ENCODE assay signal across 8 cellular contexts in genomic region chr20:25390538-25391528, GRCh38. TPM values are rescaled to one million over a fixed set of nuclear protein-coding genes. Genes with fewer than 3 reads are reported as not detected.
DNase-seq lines count a peak whose midpoint lies in the region; ATAC-seq and TF ChIP-seq lines count a peak whose summit lies in the region.

ABHD12 (minus strand) TSS chr20:25390835; CDS start chr20:25390703, 132 bp downstream.

- H3K4me3 ChIP-seq in AG04450 (ENCODE audit: low read depth, low read length) (peak within 1 kb of the TSS; percentile 81), iPS-18c (ENCODE audit: insufficient read depth, low read depth, low read length) (peak within 1 kb of the TSS; percentile 89), skeletal muscle tissue (ENCODE audit: low read length in 3 of 3) (peak within 1 kb of the TSS; percentile 80 to 85 (median 83))

- TF ChIP-seq CTCF in AG04450 (IDR thresholded peaks at IDR 0.05; ENCODE audit: low read depth, low read length) (no peak), VCaP (conservative IDR thresholded peaks at IDR 0.05) (no peak; the same call in 1 of the 2 replicates)

- H3K9me3 ChIP-seq in AG04450 (ENCODE audit: control insufficient read depth, insufficient read depth, low read length) (no peaks in the 10 kb centered on the region; the same call in 1 of the 2 replicates), iPS-18c (ENCODE audit: control insufficient read depth, insufficient read depth, low read length) (no peaks in the 10 kb centered on the region), skeletal muscle tissue (ENCODE audit: control insufficient read depth in 3 of 3, low read length in 3 of 3) (no peaks in the 10 kb centered on the region)

- in situ Hi-C loops in T47D (cut with HindIII; ENCODE audit: low pct_unique_long_range_greater_than_20kb, low sequenced_read_pairs): no loop called here

- POLR2A ChIA-PET in AG04450 (lab: Yijun Ruan, JAX): interaction anchor here (0.6 to 1.0 kb wide), 5 partner anchors 17 to 254 kb away, joined by 3 to 9 read pairs (median 4); partner anchors contain the start of gene GINS1

- ATAC-seq in GM18907 (IDR thresholded peaks at IDR 0.05; ENCODE audit: unreplicated experiment) (peak; percentile 93), HG03139 (IDR thresholded peaks at IDR 0.05; ENCODE audit: unreplicated experiment) (peak; percentile 87)

- DNase-seq in AG04450 (ENCODE audit: low read depth, low spot score) (peak; percentile 91), NCI-H2196 treated with DMSO at 0.1 percent for 48 hours (lab: John Stamatoyannopoulos, UW; ENCODE audit: unreplicated experiment) (peak; percentile 93), T47D (ENCODE audit: low read depth in 1 of 2, low spot score in 1 of 2) (peak; percentile 91 to 98)

- H3K27me3 ChIP-seq in AG04450 (ENCODE audit: control insufficient read depth, insufficient read depth, low read length) (no peaks in the 10 kb centered on the region), skeletal muscle tissue (ENCODE audit: control insufficient read depth in 3 of 3, insufficient read depth in 3 of 3, low read length in 3 of 3) (no peaks in the 10 kb centered on the region)

- peak within 1 kb of the TSS; percentile 74 to 86 (median 77) for H3K9ac ChIP-seq in skeletal muscle tissue (ENCODE audit: low read depth in 1 of 3, low read length in 3 of 3)

- H3K36me3 ChIP-seq in skeletal muscle tissue (ENCODE audit: control insufficient read depth in 3 of 3, insufficient read depth in 3 of 3, low read length in 3 of 3): no peaks in the 10 kb centered on the region

- peaks cover 0 to 8% (median 5%) of the 10 kb centered on the region in 3 donors for H3K4me1 ChIP-seq in skeletal muscle tissue (ENCODE audit: control insufficient read depth in 3 of 3, insufficient read depth in 3 of 3, low read length in 3 of 3)

- H3K27ac ChIP-seq in AG04450 (ENCODE audit: low read depth, low read length) (peak within 1 kb of the TSS; percentile 71), VCaP (peak within 1 kb of the TSS; percentile 99), skeletal muscle tissue (ENCODE audit: low read depth, low read length) (peak within 1 kb of the TSS; percentile 73)

- CTCF ChIA-PET in AG04450 (lab: Charles Lee): interaction anchor here (0.7 to 1.0 kb wide), 2 partner anchors 81 to 164 kb away, joined by 3 to 7 read pairs; no protein-coding TSS in a partner anchor

RNA-seq across cellular contexts. Expression of gene ABHD12, which starts in this region (rescaled TPM):
- 33.6 and 38.5 TPM in 2 replicates for polyA plus RNA-seq in AG04450 (2011; rRNA removed)
- 31.8 and 39.3 TPM in 2 replicates for polyA minus RNA-seq in AG04450 (2011; rRNA and poly(A)+ RNA removed)
- total RNA-seq in skeletal muscle tissue: 29.7 TPM

Comparison
In these comparisons a context has a peak if more than half of its experiments do, and no peak if none do; other contexts are left out.
1. Peak in every context shown above with its lines: DNase-seq, ATAC-seq, H3K4me3 ChIP-seq and H3K27ac ChIP-seq.